Comparison of ENCODE assay signal across 1 cellular context in genomic region chr3:156535162-156535627, GRCh38.
TF ChIP-seq lines count a peak whose summit lies in the region.

No MANE protein-coding gene starts in this region.

TF ChIP-seq in SK-N-SH, 30 proteins besides CTCF, POLR2A, EP300 and RAD21 (continued from another document):
- TF ChIP-seq RFX5 (IDR thresholded peaks at IDR 0.05; ENCODE audit: low read length) (no peak), PBX3 (IDR thresholded peaks at IDR 0.05) (peak; percentile 32; the same call in 1 of the 2 replicates), MEF2A (IDR thresholded peaks at IDR 0.05; ENCODE audit: borderline replicate concordance, low read depth) (no peak), RCOR1 (IDR thresholded peaks at IDR 0.05; ENCODE audit: low read length) (no peak), USF2 (IDR thresholded peaks at IDR 0.05; ENCODE audit: borderline replicate concordance, low read depth, low read length) (no peak), JUND (IDR thresholded peaks at IDR 0.05) (peak; percentile 63), EZH2phosphoT487 (IDR thresholded peaks at IDR 0.05; ENCODE audit: borderline replicate concordance, low read depth) (no peak), USF1 (IDR thresholded peaks at IDR 0.05; ENCODE audit: borderline replicate concordance, low read depth) (no peak), IRF3 (IDR thresholded peaks at IDR 0.05; ENCODE audit: low read depth, low read length) (no peak), NFIC (IDR thresholded peaks at IDR 0.05; ENCODE audit: borderline replicate concordance) (no peak), ZBTB33 (IDR thresholded peaks at IDR 0.05; ENCODE audit: borderline replicate concordance, low read depth) (no peak), TAF1 (IDR thresholded peaks at IDR 0.05; ENCODE audit: borderline replicate concordance, low read depth, low read length) (no peak), POLR2AphosphoS5 (IDR thresholded peaks at IDR 0.05; ENCODE audit: low read depth, low read length) (no peak; the same call in 1 of the 2 replicates), CHD2 (IDR thresholded peaks at IDR 0.05; ENCODE audit: low read length, partially characterized antibody) (no peak), SIN3A (IDR thresholded peaks at IDR 0.05; ENCODE audit: borderline replicate concordance, low read depth, low read length) (peak; percentile 56; the same call in 1 of the 2 replicates), REST (IDR thresholded peaks at IDR 0.05; ENCODE audit: low read depth, low read length) (no peak), RXRA (IDR thresholded peaks at IDR 0.05; ENCODE audit: borderline replicate concordance, low read depth) (peak; percentile 24; the same call in 1 of the 2 replicates), TCF12 (IDR thresholded peaks at IDR 0.05) (peak; percentile 74), MAX (IDR thresholded peaks at IDR 0.05; ENCODE audit: low read depth) (0 out of 2 replicates have a peak, but pooled peaks have one; percentile 27), TEAD4 (IDR thresholded peaks at IDR 0.05; ENCODE audit: borderline replicate concordance, insufficient read depth) (no peak), SMC3 (IDR thresholded peaks at IDR 0.05; ENCODE audit: low read depth, low read length) (0 out of 2 replicates have a peak, but pooled peaks have one; percentile 34), FOXJ3 (CRISPR knock-in tag; IDR thresholded peaks at IDR 0.05) (no peak), GATA2 (CRISPR knock-in tag; IDR thresholded peaks at IDR 0.05) (no peak), ELF1 (IDR thresholded peaks at IDR 0.05) (no peak), FOXM1 (IDR thresholded peaks at IDR 0.05; ENCODE audit: low read depth) (no peak), MXI1 (IDR thresholded peaks at IDR 0.05; ENCODE audit: low read depth, low read length) (no peak), NRF1 (IDR thresholded peaks at IDR 0.05; ENCODE audit: low read depth, low read length) (no peak), YY1 (IDR thresholded peaks at IDR 0.05; ENCODE audit: low read depth) (no peak), FOSL2 (IDR thresholded peaks at IDR 0.05; ENCODE audit: borderline replicate concordance, low read depth) (peak; percentile 80)
